In the genomic region with DNA sequence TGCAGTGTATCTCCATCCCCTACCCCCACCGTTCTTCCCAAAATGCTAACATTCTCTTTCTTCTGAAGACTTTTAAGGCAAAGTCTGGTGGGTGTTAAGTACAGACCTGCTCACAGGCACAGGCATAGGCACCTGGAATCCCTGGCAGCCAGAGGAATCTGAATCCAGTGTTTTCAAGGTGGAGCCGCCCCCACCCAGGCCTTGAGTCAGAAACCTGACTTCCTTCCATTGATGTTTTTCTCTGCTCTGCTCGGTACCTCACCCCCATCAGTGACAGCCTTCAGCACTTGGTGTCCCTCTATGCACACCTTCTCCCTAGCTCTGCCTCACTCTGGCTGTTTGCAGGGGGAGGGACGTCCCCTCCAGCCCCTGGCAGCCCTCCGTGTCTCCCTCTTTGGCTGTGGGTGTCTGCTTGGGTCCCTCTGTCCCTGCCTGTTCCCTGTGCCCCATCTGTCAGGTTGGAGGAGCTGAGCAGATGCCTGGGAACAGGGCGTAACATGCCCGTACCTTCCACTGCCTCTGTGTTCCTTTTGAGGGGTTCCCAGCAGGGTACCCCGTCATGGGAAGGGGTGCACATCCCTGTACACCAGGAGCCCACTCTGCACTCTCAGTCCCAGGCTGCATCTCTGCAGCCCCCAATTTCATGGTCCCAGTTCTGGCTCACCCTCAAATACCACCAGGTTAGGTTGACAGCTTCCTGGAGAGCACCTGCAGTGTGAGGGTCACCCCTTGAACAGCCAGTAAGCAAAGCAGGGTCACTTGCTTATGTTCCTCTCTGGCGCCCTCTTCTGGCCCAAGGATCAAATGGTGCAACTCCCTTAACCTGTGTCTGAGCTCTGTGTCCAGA, we compare ENCODE assay signal across 8 cellular contexts. TPM values are rescaled to one million over a fixed set of nuclear protein-coding genes. Genes with fewer than 3 reads are reported as not detected.
DNase-seq lines count a peak whose midpoint lies in the region; ATAC-seq and TF ChIP-seq lines count a peak whose summit lies in the region.

No MANE protein-coding gene starts in this region.

- peaks cover 30% of the 10 kb centered on the region for H3K4me1 ChIP-seq in BLaER1

- 0 out of 2 replicates have a peak overlapping the region, but pooled peaks have one; percentile 56 for H3K27ac ChIP-seq in BLaER1

- no peaks in the 10 kb centered on the region for H3K9me3 ChIP-seq in BLaER1

- H4K20me1 ChIP-seq in BLaER1, result peaks cover 36% of the 10 kb centered on the region

- H3K4me3 ChIP-seq in BLaER1, result no peak overlapping the region
- H3K4me3 ChIP-seq in cardiac fibroblast (replicated peaks in 1 of 2; ENCODE audit: low read depth in 2 of 2, low read length in 2 of 2), result no peak overlapping the region

- TF ChIP-seq CTCF in cardiac fibroblast (IDR thresholded peaks at IDR 0.05; ENCODE audit: low read depth, low read length), result peak; percentile 87

- H3K4me2 ChIP-seq in BLaER1, result no peak overlapping the region; the same call in 1 of the 2 replicates

- no peak for ATAC-seq in HG02623 (IDR thresholded peaks at IDR 0.05; ENCODE audit: unreplicated experiment)

- peaks cover 58% of the 10 kb centered on the region for H3K36me3 ChIP-seq in BLaER1

- no peaks in the 10 kb centered on the region for H3K27me3 ChIP-seq in BLaER1

- H3K9ac ChIP-seq in BLaER1, result no peak overlapping the region

- peak; percentile 49 for DNase-seq in H4 (ENCODE audit: low spot score)
- peak; percentile 76 for DNase-seq in NCI-H2227 (lab: John Stamatoyannopoulos, UW; ENCODE audit: unreplicated experiment)
- DNase-seq in activated CD4-positive, CD25-positive, alpha-beta regulatory T cell (lab: John Stamatoyannopoulos, UW), result peak; percentile 53 to 74 (median 61)
- peak; percentile 88 to 89 for DNase-seq in cardiac fibroblast (ENCODE audit: low read depth in 2 of 2)
- DNase-seq in kidney tubule cell (ENCODE audit: low spot score), result peak; percentile 80
- DNase-seq in stimulated activated CD4-positive, alpha-beta T cell treated with anti-CD3 and anti-CD28 coated beads, Interleukin-4, amount 100 ng/mL, for 1 hour, result peak; percentile 80

RNA-seq across cellular contexts. Expression of a gene that starts 6.7 kb away (rescaled TPM):
- 8.0 and 9.9 TPM in 2 replicates for total RNA-seq in H4 (2014; rRNA removed; shearing (Covaris generic))

RNA-seq across cellular contexts. Expression of a gene that starts 7.1 kb away (rescaled TPM):
- 16.1 and 21.9 TPM in 2 replicates for total RNA-seq in H4 (2014; rRNA removed; shearing (Covaris generic))

RNA-seq across cellular contexts. Expression of a gene that starts 8.9 kb away (rescaled TPM):
- total RNA-seq in H4 (2014; rRNA removed; shearing (Covaris generic)), result not detected in 2 replicates
